8 cellular contexts compared by ENCODE assay signal in genomic region chr2:238108423-238109201, GRCh38. TPM values are rescaled to one million over a fixed set of nuclear protein-coding genes. Genes with fewer than 3 reads are reported as not detected.
DNase-seq lines count a peak whose midpoint lies in the region; ATAC-seq and TF ChIP-seq lines count a peak whose summit lies in the region.

No MANE protein-coding gene starts in this region.

- no peaks in the 10 kb centered on the region for H3K4me1 Mint-ChIP-seq in activated T-helper 17 cell treated with anti-CD3 and anti-CD28 coated beads, Interleukin-2, amount 50 U/mL, for 72 hours
- H3K4me1 Mint-ChIP-seq in endothelial cell (ENCODE audit: unreplicated experiment): no peaks in the 10 kb centered on the region

- H3K9me3 ChIP-seq in upper lobe of right lung: no peaks in the 10 kb centered on the region

- no peak overlapping the region for H3K4me3 Mint-ChIP-seq in activated T-helper 17 cell treated with anti-CD3 and anti-CD28 coated beads, Interleukin-2, amount 50 U/mL, for 72 hours
- H3K4me3 Mint-ChIP-seq in endothelial cell (ENCODE audit: unreplicated experiment): no peak overlapping the region

- DNase-seq in COLO668 (lab: John Stamatoyannopoulos, UW; ENCODE audit: unreplicated experiment): peak; percentile 77
- DNase-seq in upper lobe of right lung: peak; percentile 62
- DNase-seq in NCI-H748 (lab: John Stamatoyannopoulos, UW; ENCODE audit: unreplicated experiment): no peak
- DNase-seq in endothelial cell (ENCODE audit: low spot score): no peak
- no peak for DNase-seq in SKM-1 treated with dmso at 0.1 percent for 144 hours (lab: John Stamatoyannopoulos, UW; ENCODE audit: unreplicated experiment)

- TF ChIP-seq CTCF in upper lobe of right lung (IDR thresholded peaks at IDR 0.05): no peak
- no peak for TF ChIP-seq CTCF in endothelial cell (IDR thresholded peaks at IDR 0.05; ENCODE audit: unreplicated experiment)

- ATAC-seq in GM19043 (IDR thresholded peaks at IDR 0.05; ENCODE audit: low read depth, unreplicated experiment) (peak; percentile 56), HG03378 (IDR thresholded peaks at IDR 0.05; ENCODE audit: unreplicated experiment) (peak; percentile 55), upper lobe of right lung (peak; percentile 17)
- peak; percentile 23 for ATAC-seq in activated T-helper 17 cell treated with anti-CD3 and anti-CD28 coated beads, Interleukin-2, amount 50 U/mL, for 72 hours (replicated peaks)

- H3K27ac Mint-ChIP-seq in activated T-helper 17 cell treated with anti-CD3 and anti-CD28 coated beads, Interleukin-2, amount 50 U/mL, for 72 hours: no peak overlapping the region
- H3K27ac Mint-ChIP-seq in endothelial cell (ENCODE audit: unreplicated experiment): no peak overlapping the region

- H3K27me3 Mint-ChIP-seq in activated T-helper 17 cell treated with anti-CD3 and anti-CD28 coated beads, Interleukin-2, amount 50 U/mL, for 72 hours: no peaks in the 10 kb centered on the region
- peaks cover 5% of the 10 kb centered on the region for H3K27me3 Mint-ChIP-seq in endothelial cell (ENCODE audit: unreplicated experiment)

- no peaks in the 10 kb centered on the region for H3K36me3 Mint-ChIP-seq in activated T-helper 17 cell treated with anti-CD3 and anti-CD28 coated beads, Interleukin-2, amount 50 U/mL, for 72 hours (ENCODE audit: low read depth)
- no peaks in the 10 kb centered on the region for H3K36me3 Mint-ChIP-seq in endothelial cell (ENCODE audit: low read depth, unreplicated experiment)

- H3K27me3 ChIP-seq in upper lobe of right lung: no peaks in the 10 kb centered on the region

- no peak overlapping the region for H3K27ac ChIP-seq in upper lobe of right lung

- intact Hi-C loops in upper lobe of right lung (cut with DNase I): no loop called here

- H3K36me3 ChIP-seq in upper lobe of right lung: no peaks in the 10 kb centered on the region

- peaks cover 7% of the 10 kb centered on the region for H3K9me3 Mint-ChIP-seq in activated T-helper 17 cell treated with anti-CD3 and anti-CD28 coated beads, Interleukin-2, amount 50 U/mL, for 72 hours
- peaks cover 6% of the 10 kb centered on the region for H3K9me3 Mint-ChIP-seq in endothelial cell (ENCODE audit: unreplicated experiment)

- H3K4me3 ChIP-seq in upper lobe of right lung: no peak overlapping the region

- H3K4me1 ChIP-seq in upper lobe of right lung: peaks cover 16% of the 10 kb centered on the region

RNA-seq across cellular contexts. Expression of gene ESPNL, which starts 8.5 kb away (rescaled TPM):
- total RNA-seq in activated T-helper 17 cell treated with anti-CD3 and anti-CD28 coated beads, Interleukin-2, amount 50 U/mL, for 72 hours: 1 to 10 TPM in 1 of 2 donors, under 1 TPM in 1; 0.39 to 1.0 TPM
- total RNA-seq in upper lobe of right lung (0.35 TPM), endothelial cell (ENCODE audit: unreplicated experiment) (0.82 TPM)

RNA-seq across cellular contexts. Expression of gene KLHL30, which starts 29.9 kb away (rescaled TPM):
- not detected for total RNA-seq in activated T-helper 17 cell treated with anti-CD3 and anti-CD28 coated beads, Interleukin-2, amount 50 U/mL, for 72 hours
- total RNA-seq in upper lobe of right lung (0.90 TPM), endothelial cell (ENCODE audit: unreplicated experiment) (not detected)

RNA-seq across cellular contexts. Expression of gene SCLY, which starts 47.8 kb away (rescaled TPM):
- 10 to 100 TPM; 56.2 to 57.1 TPM for total RNA-seq in activated T-helper 17 cell treated with anti-CD3 and anti-CD28 coated beads, Interleukin-2, amount 50 U/mL, for 72 hours
- total RNA-seq in upper lobe of right lung: 13.0 TPM
- 17.7 TPM for total RNA-seq in endothelial cell (ENCODE audit: unreplicated experiment)

RNA-seq across cellular contexts. Expression of gene ERFE, which starts 50.2 kb away (rescaled TPM):
- total RNA-seq in activated T-helper 17 cell treated with anti-CD3 and anti-CD28 coated beads, Interleukin-2, amount 50 U/mL, for 72 hours: not detected
- total RNA-seq in upper lobe of right lung (not detected), endothelial cell (ENCODE audit: unreplicated experiment) (0.41 TPM)

Comparison
In these comparisons a context has a peak if more than half of its experiments do, and no peak if none do; other contexts are left out.
1. DNase-seq: peak in COLO668 (single experiment) and upper lobe of right lung (single experiment); none in NCI-H748 (single experiment), endothelial cell (single experiment) and SKM-1 treated with dmso at 0.1 percent for 144 hours (single experiment).
2. Peak in every context shown above with its lines, with median percentiles within 50 percentile points of each other: ATAC-seq.